8 cellular contexts compared by ENCODE assay signal in the genomic region with DNA sequence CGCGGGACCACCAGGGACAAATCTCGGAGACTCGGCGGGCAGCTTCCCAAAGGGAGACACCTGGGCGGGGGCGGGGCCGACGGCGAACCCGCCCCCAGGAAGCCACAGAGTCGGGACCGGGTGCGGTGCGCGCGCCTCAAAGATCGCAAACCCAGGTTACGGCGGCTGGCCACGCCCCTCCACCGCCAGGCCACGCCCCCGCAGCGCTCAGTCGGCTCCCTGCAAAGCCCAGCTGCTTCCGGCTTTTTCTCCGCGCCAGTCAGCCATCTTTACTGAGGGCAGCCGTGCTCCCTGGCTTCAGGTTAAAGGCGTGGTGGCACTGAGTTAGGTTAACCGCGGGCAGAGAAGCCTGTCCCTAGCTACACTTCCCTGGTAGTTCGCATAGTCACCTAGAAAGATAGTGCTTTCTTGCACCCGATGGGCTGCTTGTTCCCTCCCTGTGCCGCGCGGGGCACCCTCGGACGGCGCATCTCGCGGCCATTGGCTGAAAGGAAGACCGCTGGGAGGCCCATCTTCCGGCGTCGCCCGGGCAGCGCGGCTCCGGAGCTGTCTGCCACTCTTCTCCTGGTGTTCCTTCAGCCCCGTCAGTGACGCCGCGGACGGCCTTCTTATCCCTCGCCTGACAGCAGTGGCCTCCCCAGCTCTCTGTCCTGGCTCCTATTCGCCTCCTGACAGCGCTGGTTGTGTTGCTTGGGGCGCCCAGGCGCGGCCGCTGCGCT. TPM values are rescaled to one million over a fixed set of nuclear protein-coding genes. Genes with fewer than 3 reads are reported as not detected.
DNase-seq lines count a peak whose midpoint lies in the region; ATAC-seq and TF ChIP-seq lines count a peak whose summit lies in the region.

A gene with protein sequence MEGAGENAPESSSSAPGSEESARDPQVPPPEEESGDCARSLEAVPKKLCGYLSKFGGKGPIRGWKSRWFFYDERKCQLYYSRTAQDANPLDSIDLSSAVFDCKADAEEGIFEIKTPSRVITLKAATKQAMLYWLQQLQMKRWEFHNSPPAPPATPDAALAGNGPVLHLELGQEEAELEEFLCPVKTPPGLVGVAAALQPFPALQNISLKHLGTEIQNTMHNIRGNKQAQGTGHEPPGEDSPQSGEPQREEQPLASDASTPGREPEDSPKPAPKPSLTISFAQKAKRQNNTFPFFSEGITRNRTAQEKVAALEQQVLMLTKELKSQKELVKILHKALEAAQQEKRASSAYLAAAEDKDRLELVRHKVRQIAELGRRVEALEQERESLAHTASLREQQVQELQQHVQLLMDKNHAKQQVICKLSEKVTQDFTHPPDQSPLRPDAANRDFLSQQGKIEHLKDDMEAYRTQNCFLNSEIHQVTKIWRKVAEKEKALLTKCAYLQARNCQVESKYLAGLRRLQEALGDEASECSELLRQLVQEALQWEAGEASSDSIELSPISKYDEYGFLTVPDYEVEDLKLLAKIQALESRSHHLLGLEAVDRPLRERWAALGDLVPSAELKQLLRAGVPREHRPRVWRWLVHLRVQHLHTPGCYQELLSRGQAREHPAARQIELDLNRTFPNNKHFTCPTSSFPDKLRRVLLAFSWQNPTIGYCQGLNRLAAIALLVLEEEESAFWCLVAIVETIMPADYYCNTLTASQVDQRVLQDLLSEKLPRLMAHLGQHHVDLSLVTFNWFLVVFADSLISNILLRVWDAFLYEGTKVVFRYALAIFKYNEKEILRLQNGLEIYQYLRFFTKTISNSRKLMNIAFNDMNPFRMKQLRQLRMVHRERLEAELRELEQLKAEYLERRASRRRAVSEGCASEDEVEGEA (minus strand): TSS at position 72 of the 719 bp plus-strand sequence. CDS start 108 bp downstream, outside the sequence.

- peak within 1 kb of the TSS; percentile 99 for H3K4me2 ChIP-seq in smooth muscle cell

- H3K9me3 Mint-ChIP-seq in WTC11, result no peaks in the 10 kb centered on the region

- TF ChIP-seq POLR2A in GM18951 (IDR thresholded peaks at IDR 0.05; ENCODE audit: extremely low read depth, insufficient read depth, insufficient read length), result peak; percentile 81

- POLR2A ChIA-PET in WTC11 (lab: Charles Lee), result interaction anchor here (0.6 to 1.8 kb wide), 10 partner anchors 8 to 622 kb away, joined by 3 to 5 read pairs (median 3); a partner anchor contains a TSS

- no peaks in the 10 kb centered on the region for H3K27me3 Mint-ChIP-seq in WTC11 (ENCODE audit: low read depth)

- in situ Hi-C loops in GM18951 (cut with MboI; ENCODE audit: low sequenced_read_pairs, unreplicated experiment), result no loop called here

- peaks cover 9% of the 10 kb centered on the region for H3K36me3 Mint-ChIP-seq in WTC11

- peaks cover 6% of the 10 kb centered on the region for H3F3A ChIP-seq in smooth muscle cell (ENCODE audit: low read depth)

- H3K4me3 Mint-ChIP-seq in WTC11, result peak within 1 kb of the TSS; percentile 93

- DNase-seq in AG09319 (ENCODE audit: extremely low read depth, low read depth) (peak; percentile 82), NCI-H2227 (lab: John Stamatoyannopoulos, UW; ENCODE audit: unreplicated experiment) (peak; percentile 91), WTC11 (ENCODE audit: low spot score) (peak; percentile 98), cardiac fibroblast (ENCODE audit: low read depth in 2 of 2) (peak; percentile 95 to 96), iPS-NIHi7 (ENCODE audit: extremely low spot score) (peak; percentile 98), smooth muscle cell (lab: John Stamatoyannopoulos, UW; ENCODE audit: unreplicated experiment) (peak; percentile 96)

- peak within 1 kb of the TSS; percentile 84 for H3K9ac ChIP-seq in smooth muscle cell (ENCODE audit: low read depth)

- peak within 1 kb of the TSS; percentile 99 for H2AFZ ChIP-seq in smooth muscle cell (ENCODE audit: low read depth)

- peaks cover 42% of the 10 kb centered on the region for H3K4me1 Mint-ChIP-seq in WTC11

- TF ChIP-seq CTCF in AG09319 (IDR thresholded peaks at IDR 0.05; ENCODE audit: low read depth, low read length) (peak; percentile 17), WTC11 (IDR thresholded peaks at IDR 0.05) (no peak), cardiac fibroblast (IDR thresholded peaks at IDR 0.05; ENCODE audit: low read depth, low read length) (peak; percentile 40), smooth muscle cell (IDR thresholded peaks at IDR 0.05; ENCODE audit: borderline replicate concordance, insufficient read depth, poor library complexity, severe bottlenecking) (no peak)

- 1% methylated on average over 57 of the region's 64 CpGs for WGBS in smooth muscle cell (ENCODE audit: low lambda C conversion rate)

- peaks cover 12% of the 10 kb centered on the region for H3K79me2 ChIP-seq in smooth muscle cell (ENCODE audit: low read depth)

- H3K36me3 ChIP-seq in smooth muscle cell (ENCODE audit: low read depth), result no peaks in the 10 kb centered on the region

- no peaks in the 10 kb centered on the region for H3K27me3 ChIP-seq in smooth muscle cell (ENCODE audit: low read depth)

- no peaks in the 10 kb centered on the region for H4K20me1 ChIP-seq in smooth muscle cell (ENCODE audit: low read depth)

- peak within 1 kb of the TSS; percentile 92 for H3K27ac ChIP-seq in smooth muscle cell (ENCODE audit: low read depth)

- ATAC-seq in HG03175 (IDR thresholded peaks at IDR 0.05; ENCODE audit: unreplicated experiment) (peak; percentile 86), WTC11 (peak; percentile 90)

- H3K27ac Mint-ChIP-seq in WTC11, result peak within 1 kb of the TSS; percentile 95

- H3K4me3 ChIP-seq in cardiac fibroblast (replicated peaks in 1 of 2; ENCODE audit: low read depth in 2 of 2, low read length in 2 of 2) (peak within 1 kb of the TSS; percentile 89 to 90), smooth muscle cell (peak within 1 kb of the TSS; percentile 76)

- CTCF ChIA-PET in WTC11 (lab: Charles Lee), result interaction anchor here (0.6 to 3.3 kb wide), 26 partner anchors 8 to 469 kb away, joined by 3 to 29 read pairs (median 4); a partner anchor contains a TSS

- peaks cover 11% of the 10 kb centered on the region for H3K4me1 ChIP-seq in smooth muscle cell (ENCODE audit: low read depth)

- H3K9me3 ChIP-seq in smooth muscle cell (replicated peaks; ENCODE audit: low read depth), result no peaks in the 10 kb centered on the region

TF ChIP-seq in WTC11, 78 proteins besides CTCF, POLR2A, EP300 and RAD21 (continues in another document):
- TF ChIP-seq, protein P1, sequence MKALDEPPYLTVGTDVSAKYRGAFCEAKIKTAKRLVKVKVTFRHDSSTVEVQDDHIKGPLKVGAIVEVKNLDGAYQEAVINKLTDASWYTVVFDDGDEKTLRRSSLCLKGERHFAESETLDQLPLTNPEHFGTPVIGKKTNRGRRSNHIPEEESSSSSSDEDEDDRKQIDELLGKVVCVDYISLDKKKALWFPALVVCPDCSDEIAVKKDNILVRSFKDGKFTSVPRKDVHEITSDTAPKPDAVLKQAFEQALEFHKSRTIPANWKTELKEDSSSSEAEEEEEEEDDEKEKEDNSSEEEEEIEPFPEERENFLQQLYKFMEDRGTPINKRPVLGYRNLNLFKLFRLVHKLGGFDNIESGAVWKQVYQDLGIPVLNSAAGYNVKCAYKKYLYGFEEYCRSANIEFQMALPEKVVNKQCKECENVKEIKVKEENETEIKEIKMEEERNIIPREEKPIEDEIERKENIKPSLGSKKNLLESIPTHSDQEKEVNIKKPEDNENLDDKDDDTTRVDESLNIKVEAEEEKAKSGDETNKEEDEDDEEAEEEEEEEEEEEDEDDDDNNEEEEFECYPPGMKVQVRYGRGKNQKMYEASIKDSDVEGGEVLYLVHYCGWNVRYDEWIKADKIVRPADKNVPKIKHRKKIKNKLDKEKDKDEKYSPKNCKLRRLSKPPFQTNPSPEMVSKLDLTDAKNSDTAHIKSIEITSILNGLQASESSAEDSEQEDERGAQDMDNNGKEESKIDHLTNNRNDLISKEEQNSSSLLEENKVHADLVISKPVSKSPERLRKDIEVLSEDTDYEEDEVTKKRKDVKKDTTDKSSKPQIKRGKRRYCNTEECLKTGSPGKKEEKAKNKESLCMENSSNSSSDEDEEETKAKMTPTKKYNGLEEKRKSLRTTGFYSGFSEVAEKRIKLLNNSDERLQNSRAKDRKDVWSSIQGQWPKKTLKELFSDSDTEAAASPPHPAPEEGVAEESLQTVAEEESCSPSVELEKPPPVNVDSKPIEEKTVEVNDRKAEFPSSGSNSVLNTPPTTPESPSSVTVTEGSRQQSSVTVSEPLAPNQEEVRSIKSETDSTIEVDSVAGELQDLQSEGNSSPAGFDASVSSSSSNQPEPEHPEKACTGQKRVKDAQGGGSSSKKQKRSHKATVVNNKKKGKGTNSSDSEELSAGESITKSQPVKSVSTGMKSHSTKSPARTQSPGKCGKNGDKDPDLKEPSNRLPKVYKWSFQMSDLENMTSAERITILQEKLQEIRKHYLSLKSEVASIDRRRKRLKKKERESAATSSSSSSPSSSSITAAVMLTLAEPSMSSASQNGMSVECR (CRISPR knock-in tag; IDR thresholded peaks at IDR 0.05; ENCODE audit: borderline replicate concordance), result 0 out of 2 replicates have a peak, but pooled peaks have one; percentile 51
- TF ChIP-seq, protein P2, sequence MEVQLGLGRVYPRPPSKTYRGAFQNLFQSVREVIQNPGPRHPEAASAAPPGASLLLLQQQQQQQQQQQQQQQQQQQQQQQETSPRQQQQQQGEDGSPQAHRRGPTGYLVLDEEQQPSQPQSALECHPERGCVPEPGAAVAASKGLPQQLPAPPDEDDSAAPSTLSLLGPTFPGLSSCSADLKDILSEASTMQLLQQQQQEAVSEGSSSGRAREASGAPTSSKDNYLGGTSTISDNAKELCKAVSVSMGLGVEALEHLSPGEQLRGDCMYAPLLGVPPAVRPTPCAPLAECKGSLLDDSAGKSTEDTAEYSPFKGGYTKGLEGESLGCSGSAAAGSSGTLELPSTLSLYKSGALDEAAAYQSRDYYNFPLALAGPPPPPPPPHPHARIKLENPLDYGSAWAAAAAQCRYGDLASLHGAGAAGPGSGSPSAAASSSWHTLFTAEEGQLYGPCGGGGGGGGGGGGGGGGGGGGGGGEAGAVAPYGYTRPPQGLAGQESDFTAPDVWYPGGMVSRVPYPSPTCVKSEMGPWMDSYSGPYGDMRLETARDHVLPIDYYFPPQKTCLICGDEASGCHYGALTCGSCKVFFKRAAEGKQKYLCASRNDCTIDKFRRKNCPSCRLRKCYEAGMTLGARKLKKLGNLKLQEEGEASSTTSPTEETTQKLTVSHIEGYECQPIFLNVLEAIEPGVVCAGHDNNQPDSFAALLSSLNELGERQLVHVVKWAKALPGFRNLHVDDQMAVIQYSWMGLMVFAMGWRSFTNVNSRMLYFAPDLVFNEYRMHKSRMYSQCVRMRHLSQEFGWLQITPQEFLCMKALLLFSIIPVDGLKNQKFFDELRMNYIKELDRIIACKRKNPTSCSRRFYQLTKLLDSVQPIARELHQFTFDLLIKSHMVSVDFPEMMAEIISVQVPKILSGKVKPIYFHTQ (CRISPR knock-in tag; IDR thresholded peaks at IDR 0.05), result no peak

RNA-seq across cellular contexts. Expression of the gene that starts here (rescaled TPM):
- total RNA-seq in WTC11 (2021) (10.6 to 11.4 TPM (median 11.1 TPM) in 3 replicates), smooth muscle cell (7.7 and 9.3 TPM in 2 replicates)
- polyA plus RNA-seq in smooth muscle cell, result 8.6 and 14.1 TPM in 2 replicates

Comparison
In these comparisons a context has a peak if more than half of its experiments do, and no peak if none do; other contexts are left out.
1. Peak in every context shown above with its lines: DNase-seq, ATAC-seq, H3K4me3 ChIP-seq and H3K27ac ChIP-seq.
2. CTCF ChIP-seq: peak in AG09319 (single experiment) and cardiac fibroblast (single experiment); none in WTC11 (single experiment) and smooth muscle cell (single experiment).